In genomic region chr2:163909411-163910080, GRCh38 we compare ENCODE assay signal across 15 cellular contexts.
DNase-seq lines count a peak whose midpoint lies in the region; ATAC-seq and TF ChIP-seq lines count a peak whose summit lies in the region.
"Had no signal": no experiment of that assay in that cellular context is flagged by ENCODE, and none has a peak within 500 bp of the region (broad histone marks: within the 10 kb centered on the region; RNA-seq: fewer than 3 reads in every experiment).

No MANE protein-coding gene starts in this region.

- no peak overlapping the region for H2AK5ac ChIP-seq in neuronal stem cell (ENCODE audit: low read depth, low read length)

- H3K27ac ChIP-seq in neuronal stem cell (replicated peaks; ENCODE audit: low read length) (no peak overlapping the region), testis (no peak overlapping the region)
- H3K27ac ChIP-seq: A549, C4-2B had no signal

- no peak overlapping the region for H2BK120ac ChIP-seq in neuronal stem cell (ENCODE audit: low read depth, low read length)

- no peak for TF ChIP-seq POLR2A in testis (IDR thresholded peaks at IDR 0.05)

- H3K4me1 Mint-ChIP-seq in CD14-positive monocyte (no peaks in the 10 kb centered on the region), chondrocyte (ENCODE audit: low read depth) (no peaks in the 10 kb centered on the region)
- H3K4me1 Mint-ChIP-seq: H9 had no signal

- no peak overlapping the region for H3K4ac ChIP-seq in neuronal stem cell (ENCODE audit: low read length)

- H3K18ac ChIP-seq in neuronal stem cell (ENCODE audit: low read length), result peak overlapping the region; percentile 64

- no peaks in the 10 kb centered on the region for H3K9me3 ChIP-seq in neuronal stem cell (replicated peaks in 1 of 2; ENCODE audit: control insufficient read depth in 2 of 2, insufficient read depth in 1 of 2, low read depth in 1 of 2, low read length in 2 of 2)
- no peaks in the 10 kb centered on the region for H3K9me3 ChIP-seq in testis
- H3K9me3 ChIP-seq: A549 had no signal

- intact Hi-C loops in CD14-positive monocyte (cut with micrococcal nuclease), result no loop called here
- intact Hi-C loops in testis (cut with DNase I; ENCODE audit: low total_unique reads), result no loop called here

- H3K4me1 ChIP-seq in neuronal stem cell (ENCODE audit: control insufficient read depth in 2 of 2, insufficient read depth in 1 of 2, low read depth in 1 of 2, low read length in 2 of 2) (no peaks in the 10 kb centered on the region), testis (no peaks in the 10 kb centered on the region)
- H3K4me1 ChIP-seq: A549 had no signal

- no peak for ATAC-seq in HG03521 (IDR thresholded peaks at IDR 0.05; ENCODE audit: unreplicated experiment)
- ATAC-seq: A549; CD8-positive, alpha-beta T cell had no signal

- no peaks in the 10 kb centered on the region for H3K27me3 ChIP-seq in neuronal stem cell (ENCODE audit: control insufficient read depth in 3 of 3, insufficient read depth in 3 of 3, low read depth in 1 of 3, low read length in 3 of 3)
- H3K27me3 ChIP-seq in testis, result no peaks in the 10 kb centered on the region

- H3K4me3 Mint-ChIP-seq in CD14-positive monocyte (no peak overlapping the region), chondrocyte (ENCODE audit: unreplicated experiment) (no peak overlapping the region)
- H3K4me3 Mint-ChIP-seq: CD8-positive, alpha-beta T cell; H9 had no signal

- no peak overlapping the region for H3K14ac ChIP-seq in neuronal stem cell (ENCODE audit: low read length)

- H3K4me2 ChIP-seq in neuronal stem cell (ENCODE audit: insufficient read depth, low read length, poor library complexity, severe bottlenecking), result no peak overlapping the region
- H3K4me2 ChIP-seq: A549 had no signal

- H3K36me3 Mint-ChIP-seq in CD14-positive monocyte (no peaks in the 10 kb centered on the region), chondrocyte (ENCODE audit: low read depth) (no peaks in the 10 kb centered on the region)
- H3K36me3 Mint-ChIP-seq: CD8-positive, alpha-beta T cell had no signal

- DNase-seq in CD14-positive monocyte (ENCODE audit: low spot score) (peak; percentile 36), chondrocyte (ENCODE audit: low spot score) (peak; percentile 82), neuronal stem cell (ENCODE audit: low spot score) (no peak), testis (no peak), A172 (ENCODE audit: low spot score) (no peak)
- DNase-seq: AML-193; Calu3; CD8-positive, alpha-beta T cell; DMS79 treated with DMSO at 0.1 percent for 48 hours; GF-D8; GOT3; H9 had no signal

- H3K79me1 ChIP-seq in neuronal stem cell (ENCODE audit: low read depth, low read length), result no peaks in the 10 kb centered on the region

- H2BK5ac ChIP-seq in neuronal stem cell (ENCODE audit: low read length), result no peak overlapping the region

- H3K9me3 Mint-ChIP-seq in CD14-positive monocyte, result peaks cover 2 to 26% (median 9%) of the 10 kb centered on the region in 7 donors
- peaks cover 11% of the 10 kb centered on the region for H3K9me3 Mint-ChIP-seq in chondrocyte (ENCODE audit: low read depth)

- H2BK15ac ChIP-seq in neuronal stem cell (ENCODE audit: low read length), result no peak overlapping the region

- peak overlapping the region; percentile 43 for H4K8ac ChIP-seq in neuronal stem cell (ENCODE audit: low read depth, low read length)

- H4K91ac ChIP-seq in neuronal stem cell (ENCODE audit: low read depth, low read length, poor library complexity), result no peak overlapping the region

- TF ChIP-seq CTCF in CD14-positive monocyte (IDR thresholded peaks at IDR 0.05), result no peak
- no peak for TF ChIP-seq CTCF in chondrocyte (IDR thresholded peaks at IDR 0.05)
- no peak for TF ChIP-seq CTCF in testis (IDR thresholded peaks at IDR 0.05)

- H3K23ac ChIP-seq in neuronal stem cell (ENCODE audit: low read depth, low read length, poor library complexity), result no peak overlapping the region

- WGBS in neuronal stem cell (ENCODE audit: extremely low coverage in 2 of 2, insufficient read length in 2 of 2, insufficient replicate concordance in 1 of 2), 2 donors, result no CpG with 5 or more reads among the region's 40 CpGs
- 79 to 82% methylated on average over 8 to 39 of the region's 40 CpGs for WGBS in testis, 2 donors

- H3K4me3 ChIP-seq in neuronal stem cell (ENCODE audit: low read length in 2 of 2), result no peak overlapping the region
- H3K4me3 ChIP-seq in testis, result peak overlapping the region; percentile 26 to 31
- H3K4me3 ChIP-seq: A549 had no signal

- H3K27ac Mint-ChIP-seq in CD14-positive monocyte (no peak overlapping the region), chondrocyte (ENCODE audit: unreplicated experiment) (no peak overlapping the region)
- H3K27ac Mint-ChIP-seq: CD8-positive, alpha-beta T cell; H9 had no signal

- H3K36me3 ChIP-seq in neuronal stem cell (replicated peaks in 1 of 2; ENCODE audit: control insufficient read depth in 2 of 2, insufficient read depth in 2 of 2, low read length in 2 of 2) (no peaks in the 10 kb centered on the region), testis (ENCODE audit: low read depth, missing control alignments) (no peaks in the 10 kb centered on the region)

- no peak overlapping the region for H2AFZ ChIP-seq in neuronal stem cell (ENCODE audit: low read length)

- H2BK12ac ChIP-seq in neuronal stem cell (ENCODE audit: low read length), result peak overlapping the region; percentile 41

- H3K27me3 Mint-ChIP-seq in CD14-positive monocyte (ENCODE audit: low read depth in 3 of 3) (no peaks in the 10 kb centered on the region), chondrocyte (ENCODE audit: low read depth) (no peaks in the 10 kb centered on the region)

- H3K9ac ChIP-seq in neuronal stem cell (ENCODE audit: low read depth, low read length, poor library complexity), result no peak overlapping the region

Comparison
In these comparisons a context has a peak if more than half of its experiments do, and no peak if none do; other contexts are left out.
1. DNase-seq: peak in CD14-positive monocyte (single experiment) and chondrocyte (single experiment); none in neuronal stem cell (single experiment), testis (single experiment) and A172 (single experiment).
2. H3K4me3 ChIP-seq: peak in testis (2 of 2); none in neuronal stem cell (0 of 2).